ENCODE assay signal across 10 cellular contexts in genomic region chr22:50236731-50237409, GRCh38. TPM values are rescaled to one million over a fixed set of nuclear protein-coding genes. Genes with fewer than 3 reads are reported as not detected.
DNase-seq lines count a peak whose midpoint lies in the region; ATAC-seq and TF ChIP-seq lines count a peak whose summit lies in the region.
"Had no signal": no experiment of that assay in that cellular context is flagged by ENCODE, and none has a peak within 500 bp of the region (broad histone marks: within the 10 kb centered on the region; RNA-seq: fewer than 3 reads in every experiment).

No MANE protein-coding gene starts in this region.

- H3K36me3 Mint-ChIP-seq in Calu3 (ENCODE audit: insufficient read depth, unreplicated experiment): peaks cover 49% of the 10 kb centered on the region
- H3K36me3 Mint-ChIP-seq in WTC11: peaks cover 12% of the 10 kb centered on the region

- H3K27me3 ChIP-seq in right lobe of liver: no peaks in the 10 kb centered on the region

- H3K9me3 ChIP-seq in HEK293 (ENCODE audit: control insufficient read depth, insufficient read depth, low read depth, low read length) (no peaks in the 10 kb centered on the region), right lobe of liver (no peaks in the 10 kb centered on the region)

- no TSS peak for BruUV-seq in Calu3 (replicated peaks; lab: Mats Ljungman, UMichigan)

- DNase-seq in Calu3 (peak; percentile 36), WTC11 (ENCODE audit: low spot score) (no peak), right lobe of liver (peak in 1 of 3 donors; percentile 17), posterior vena cava (ENCODE audit: low spot score) (no peak), HPDE6-E6E7 (ENCODE audit: extremely low spot score) (no peak)
- DNase-seq: NCI-H2171 had no signal

- ATAC-seq in WTC11: peak; percentile 16; the same call in 1 of the 2 replicates
- ATAC-seq in right lobe of liver: peak in 3 of 4 donors; percentile 8 to 48 (median 34)
- no peak for ATAC-seq in HG03025 (IDR thresholded peaks at IDR 0.05; ENCODE audit: low FRiP score, unreplicated experiment)
- no peak for ATAC-seq in GM21723 (IDR thresholded peaks at IDR 0.05; ENCODE audit: unreplicated experiment)

- H3K27me3 Mint-ChIP-seq in Calu3 (ENCODE audit: unreplicated experiment) (no peaks in the 10 kb centered on the region), WTC11 (ENCODE audit: low read depth) (no peaks in the 10 kb centered on the region)
- H3K27me3 Mint-ChIP-seq: stimulated activated naive CD8-positive, alpha-beta T cell treated with anti-CD3 and anti-CD28 coated beads, Interleukin-15, Interleukin-2, amounts not matched to agents 100 ng/mL and 50 ng/mL, for 24 hours had no signal

- H3K4me1 ChIP-seq in HEK293 (ENCODE audit: control insufficient read depth, insufficient read depth, low read length): no peaks in the 10 kb centered on the region
- H3K4me1 ChIP-seq in right lobe of liver: peaks cover 0 to 11% (median 5%) of the 10 kb centered on the region in 4 donors

- POLR2A ChIA-PET in HEK293 (lab: Yijun Ruan, JAX): interaction anchor here (0.9 kb wide), 1 partner anchor 25 kb away, joined by 3 read pairs; no protein-coding TSS in a partner anchor
- POLR2A ChIA-PET in WTC11 (lab: Charles Lee): no interaction called here

- H3K4me3 Mint-ChIP-seq in Calu3 (ENCODE audit: low read depth, unreplicated experiment): no peak overlapping the region
- no peak overlapping the region for H3K4me3 Mint-ChIP-seq in WTC11
- H3K4me3 Mint-ChIP-seq: stimulated activated naive CD8-positive, alpha-beta T cell treated with anti-CD3 and anti-CD28 coated beads, Interleukin-15, Interleukin-2, amounts not matched to agents 100 ng/mL and 50 ng/mL, for 24 hours had no signal

- H3K4me3 ChIP-seq in HEK293 (ENCODE audit: low read depth, low read length) (no peak overlapping the region), right lobe of liver (no peak overlapping the region)

- H3K4me1 Mint-ChIP-seq in Calu3 (ENCODE audit: low read depth, unreplicated experiment): peaks cover 8% of the 10 kb centered on the region
- no peaks in the 10 kb centered on the region; the same call in 1 of the 2 replicates for H3K4me1 Mint-ChIP-seq in WTC11

- intact Hi-C loops in Calu3 (cut with micrococcal nuclease; ENCODE audit: unreplicated experiment) (no loop called here), right lobe of liver (cut with DNase I) (no loop called here), posterior vena cava (cut with DNase I) (no loop called here)

- 14% methylated on average over 1 of the region's 11 CpGs for WGBS in right lobe of liver (ENCODE audit: insufficient coverage, low coverage, low lambda C conversion rate, missing lambda C conversion rate)

- H3K27ac ChIP-seq in HEK293 (ENCODE audit: extremely low read depth, low read depth, low read length) (no peak overlapping the region), right lobe of liver (no peak overlapping the region)

- H3K27ac Mint-ChIP-seq in Calu3 (ENCODE audit: unreplicated experiment): no peak overlapping the region
- no peak overlapping the region for H3K27ac Mint-ChIP-seq in WTC11
- H3K27ac Mint-ChIP-seq: stimulated activated naive CD8-positive, alpha-beta T cell treated with anti-CD3 and anti-CD28 coated beads, Interleukin-15, Interleukin-2, amounts not matched to agents 100 ng/mL and 50 ng/mL, for 24 hours had no signal

- no peak for TF ChIP-seq POLR2A in right lobe of liver (IDR thresholded peaks at IDR 0.05)

- TF ChIP-seq CTCF in Calu3 (IDR thresholded peaks at IDR 0.05; ENCODE audit: unreplicated experiment) (peak; percentile 62), HEK293 (tag by site-specific recombination; IDR thresholded peaks at IDR 0.05) (peak; percentile 25; the same call in 1 of the 2 replicates), WTC11 (IDR thresholded peaks at IDR 0.05) (peak; percentile 17; the same call in 1 of the 2 replicates), right lobe of liver (IDR thresholded peaks at IDR 0.05) (peak; percentile 22 to 40 (median 34))

- CTCF ChIA-PET in Calu3 (lab: Charles Lee): interaction anchor here (1.2 kb wide), 1 partner anchor 88 kb away, joined by 4 read pairs; no protein-coding TSS in a partner anchor
- CTCF ChIA-PET in HEK293 (lab: Yijun Ruan, JAX): interaction anchor here (1.0 to 1.6 kb wide), 4 partner anchors 9 to 469 kb away, joined by 3 to 9 read pairs (median 4); no protein-coding TSS in a partner anchor
- CTCF ChIA-PET in WTC11 (lab: Charles Lee): interaction anchor here (0.6 to 2.5 kb wide), 22 partner anchors 9 to 178 kb away, joined by 3 to 15 read pairs (median 4); partner anchors contain the start of genes DENND6B and PANX2

- H3K36me3 ChIP-seq in HEK293 (ENCODE audit: control insufficient read depth in 2 of 2, insufficient read depth in 1 of 2, low read length in 2 of 2) (peaks cover 21 to 73% of the 10 kb centered on the region in 2 experiments; a peak in 2 of 3 replicates), right lobe of liver (peaks cover 0 to 14% (median 3%) of the 10 kb centered on the region in 4 donors)

- no peaks in the 10 kb centered on the region for H3K9me3 Mint-ChIP-seq in Calu3 (ENCODE audit: low read depth, unreplicated experiment)
- peaks cover 11% of the 10 kb centered on the region for H3K9me3 Mint-ChIP-seq in WTC11
- H3K9me3 Mint-ChIP-seq: stimulated activated naive CD8-positive, alpha-beta T cell treated with anti-CD3 and anti-CD28 coated beads, Interleukin-15, Interleukin-2, amounts not matched to agents 100 ng/mL and 50 ng/mL, for 24 hours had no signal

TF ChIP-seq in HEK293, 187 proteins besides CTCF, POLR2A, EP300 and RAD21:
- TF ChIP-seq ZNF416 (tag by site-specific recombination; IDR thresholded peaks at IDR 0.05): no peak
- TF ChIP-seq ZIC2 (tag by site-specific recombination; IDR thresholded peaks at IDR 0.05): peak; percentile 98
- TF ChIP-seq GLIS1 (tag by site-specific recombination; IDR thresholded peaks at IDR 0.05): peak; percentile 63
- no peak for TF ChIP-seq ZNF133 (tag by site-specific recombination; IDR thresholded peaks at IDR 0.05)
- TF ChIP-seq ZNF654 (tag by site-specific recombination; IDR thresholded peaks at IDR 0.05; ENCODE audit: low read depth): peak; percentile 21
- peak; percentile 12; the same call in 1 of the 2 replicates for TF ChIP-seq SCRT1 (tag by site-specific recombination; IDR thresholded peaks at IDR 0.05; ENCODE audit: borderline replicate concordance)
- no peak for TF ChIP-seq ZFHX2 (tag by site-specific recombination; conservative IDR thresholded peaks at IDR 0.05)

TF ChIP-seq in WTC11, 78 proteins besides CTCF, POLR2A, EP300 and RAD21:
- TF ChIP-seq ZNF423 (CRISPR knock-in tag; IDR thresholded peaks at IDR 0.05): peak; percentile 79
- no peak for TF ChIP-seq JAZF1 (CRISPR knock-in tag; IDR thresholded peaks at IDR 0.05)
- TF ChIP-seq KAT7 (CRISPR knock-in tag; IDR thresholded peaks at IDR 0.05; ENCODE audit: borderline replicate concordance): no peak

RNA-seq across cellular contexts. Expression of gene TUBGCP6, which starts 8.0 kb away (rescaled TPM):
- total RNA-seq in Calu3 (2022): 49.7 and 54.7 TPM in 2 replicates
- total RNA-seq in WTC11 (2021): 36.3 to 45.4 TPM (median 40.8 TPM) in 3 replicates
- total RNA-seq in right lobe of liver: 10 to 100 TPM; 10.4 to 22.6 (median 14.6) TPM
- 10 to 100 TPM; 20.6 to 23.4 TPM for total RNA-seq in posterior vena cava

RNA-seq across cellular contexts. Expression of gene HDAC10, which starts 14.2 kb away (rescaled TPM):
- total RNA-seq in Calu3 (2022) (52.9 and 69.2 TPM in 2 replicates), WTC11 (2021) (31.9 to 40.9 TPM (median 38.2 TPM) in 3 replicates), right lobe of liver (10 to 100 TPM; 19.6 to 30.5 (median 23.0) TPM), posterior vena cava (10 to 100 TPM; 14.1 to 23.6 TPM)

RNA-seq across cellular contexts. Expression of gene MAPK12, which starts 24.6 kb away (rescaled TPM):
- total RNA-seq in Calu3 (2022) (21.1 and 27.5 TPM in 2 replicates), WTC11 (2021) (26.9 to 31.0 TPM (median 28.8 TPM) in 3 replicates), right lobe of liver (1 to 10 TPM; 2.1 to 7.6 (median 3.6) TPM), posterior vena cava (10 to 100 TPM; 10.4 to 13.2 TPM)

RNA-seq across cellular contexts. Expression of gene MAPK11, which starts 33.3 kb away (rescaled TPM):
- total RNA-seq in Calu3 (2022): 14.3 and 23.7 TPM in 2 replicates
- total RNA-seq in WTC11 (2021): 1.4 to 2.3 TPM (median 1.9 TPM) in 3 replicates
- 1 to 10 TPM; 1.7 to 6.4 (median 2.5) TPM for total RNA-seq in right lobe of liver
- total RNA-seq in posterior vena cava: 10 to 100 TPM; 11.5 to 11.6 TPM

RNA-seq across cellular contexts. Expression of gene SELENOO, which starts 36.1 kb away (rescaled TPM):
- total RNA-seq in Calu3 (2022): 28.6 and 29.5 TPM in 2 replicates
- total RNA-seq in WTC11 (2021): 27.0 to 29.8 TPM (median 28.8 TPM) in 3 replicates
- 10 to 100 TPM; 51.1 to 67.8 (median 59.2) TPM for total RNA-seq in right lobe of liver
- total RNA-seq in posterior vena cava: 10 to 100 TPM; 10.8 to 11.9 TPM

Comparison
In these comparisons a context has a peak if more than half of its experiments do, and no peak if none do; other contexts are left out.
1. ATAC-seq: peak in WTC11 (single experiment) and right lobe of liver (3 of 4); none in HG03025 (single experiment) and GM21723 (single experiment).
2. Peak in every context shown above with its lines, with median percentiles within 50 percentile points of each other: CTCF ChIP-seq.